Comparison of ENCODE assay signal across 16 cellular contexts in genomic region chr19:2214253-2214652, GRCh38. TPM values are rescaled to one million over a fixed set of nuclear protein-coding genes. Genes with fewer than 3 reads are reported as not detected.
A peak's percentile ranks its signal among the peaks of the same experiment; 100 is the strongest.
DNase-seq lines count a peak whose midpoint lies in the region; ATAC-seq and TF ChIP-seq lines count a peak whose summit lies in the region.
"Had no signal": no experiment of that assay in that cellular context is flagged by ENCODE, and none has a peak within 500 bp of the region (broad histone marks: within the 10 kb centered on the region; RNA-seq: fewer than 3 reads in every experiment).

No MANE protein-coding gene starts in this region.

- intact Hi-C loops in lower lobe of right lung (cut with DNase I) = no loop called here

- ATAC-seq in lower lobe of right lung = no peak
- ATAC-seq in HG03457 (IDR thresholded peaks at IDR 0.05; ENCODE audit: unreplicated experiment) = no peak

- H3K4me3 ChIP-seq in HUES48 (ENCODE audit: low read depth, low read length) = no peak overlapping the region
- no peak overlapping the region for H3K4me3 ChIP-seq in lower lobe of right lung

- H3K27me3 ChIP-seq in HUES48 (ENCODE audit: control insufficient read depth, insufficient read depth, low read length) = no peaks in the 10 kb centered on the region
- H3K27me3 ChIP-seq in lower lobe of right lung (ENCODE audit: low read depth) = no peaks in the 10 kb centered on the region

- no peaks in the 10 kb centered on the region for H3K9me3 ChIP-seq in HUES48 (ENCODE audit: control insufficient read depth, insufficient read depth, low read length)
- H3K9me3 ChIP-seq in lower lobe of right lung = no peaks in the 10 kb centered on the region

- TF ChIP-seq CTCF in lower lobe of right lung (IDR thresholded peaks at IDR 0.05) = no peak

- H3K27ac ChIP-seq in HUES48 (ENCODE audit: low read depth, low read length) (no peak overlapping the region), caudate nucleus (ENCODE audit: low read depth, low read length) (peak overlapping the region; percentile 90), lower lobe of right lung (peak overlapping the region; percentile 60), temporal lobe (ENCODE audit: low read depth, low read length) (peak overlapping the region; percentile 10)

- peaks cover 79% of the 10 kb centered on the region for H3K36me3 ChIP-seq in HUES48 (ENCODE audit: control insufficient read depth, insufficient read depth, low read length)
- peaks cover 99% of the 10 kb centered on the region for H3K36me3 ChIP-seq in lower lobe of right lung

- peak in 13 of 61 donors; percentile 5 to 36 (median 23) for DNase-seq in caudate nucleus (lab: John Stamatoyannopoulos, UW)
- no peak for DNase-seq in lower lobe of right lung
- no peak for DNase-seq in activated CD4-positive, CD25-positive, alpha-beta regulatory T cell treated with anti-CD3 and anti-CD28 coated beads, Interleukin-2, amount 50 U/mL, for 72 hours
- DNase-seq in NCI-H146 treated with DMSO at 0.1 percent for 48 hours (lab: John Stamatoyannopoulos, UW; ENCODE audit: unreplicated experiment) = no peak
- DNase-seq in stimulated activated CD8-positive, alpha-beta memory T cell treated with anti-CD3 and anti-CD28 coated beads, Interleukin-4, amount 100 ng/mL, for 48 hours = no peak
- DNase-seq: Calu3; CD4-positive, alpha-beta T cell; HCEC 1CT; NCI-H1048; NCI-H146; NCI-H345; NCI-H526 treated with DMSO at 0.1 percent for 48 hours had no signal

- H3K9ac ChIP-seq in HUES48 (ENCODE audit: low read depth, low read length) = 0 out of 2 replicates have a peak overlapping the region, but pooled peaks have one; percentile 20

- no peaks in the 10 kb centered on the region for H3K4me1 ChIP-seq in HUES48 (ENCODE audit: control insufficient read depth, insufficient read depth, low read length)
- peaks cover 7% of the 10 kb centered on the region for H3K4me1 ChIP-seq in lower lobe of right lung

RNA-seq across cellular contexts. Expression of gene PLEKHJ1, which starts 21.9 kb away (rescaled TPM):
- total RNA-seq in lower lobe of right lung (52.0 TPM), temporal lobe (42.0 TPM)

RNA-seq across cellular contexts. Expression of gene SF3A2, which starts 22.4 kb away (rescaled TPM):
- total RNA-seq in lower lobe of right lung = 55.6 TPM
- 36.6 TPM for total RNA-seq in temporal lobe

RNA-seq across cellular contexts. Expression of gene AMH, which starts 34.9 kb away (rescaled TPM):
- total RNA-seq in lower lobe of right lung (1.9 TPM), temporal lobe (0.74 TPM)

RNA-seq across cellular contexts. Expression of gene JSRP1, which starts 42.0 kb away (rescaled TPM):
- total RNA-seq in lower lobe of right lung (not detected), temporal lobe (not detected)
- total RNA-seq: Right ventricle myocardium inferior had no signal

RNA-seq across cellular contexts. Expression of gene DOT1L, which starts 50.5 kb away (rescaled TPM):
- total RNA-seq in lower lobe of right lung (33.0 TPM), temporal lobe (8.1 TPM)
